ENCODE assay signal across 12 cellular contexts in genomic region chr10:14565199-14565598, GRCh38.
DNase-seq lines count a peak whose midpoint lies in the region; ATAC-seq and TF ChIP-seq lines count a peak whose summit lies in the region.
"Had no signal": no experiment of that assay in that cellular context is flagged by ENCODE, and none has a peak within 500 bp of the region (broad histone marks: within the 10 kb centered on the region; RNA-seq: fewer than 3 reads in every experiment).

No MANE protein-coding gene starts in this region.

- H3K4me1 ChIP-seq in right lobe of liver: peaks cover 0 to 84% (median 32%) of the 10 kb centered on the region in 4 donors
- H3K4me1 ChIP-seq in suprapubic skin: peaks cover 38% of the 10 kb centered on the region

- H3K9me3 ChIP-seq in right lobe of liver (no peaks in the 10 kb centered on the region), suprapubic skin (no peaks in the 10 kb centered on the region)

- H3K4me3 ChIP-seq in right lobe of liver (no peak overlapping the region), suprapubic skin (no peak overlapping the region)

- ATAC-seq in stimulated activated naive CD8-positive, alpha-beta T cell treated with anti-CD3 and anti-CD28 coated beads, Interleukin-15, Interleukin-2, amounts not matched to agents 100 U/mL and 50 U/mL, for 24 hours: no peak
- no peak for ATAC-seq in activated T-cell treated with anti-CD3 and anti-CD28 coated beads, Interleukin-2, amount 50 U/mL, for 72 hours (replicated peaks in 1 of 2)
- ATAC-seq in right lobe of liver: no peak
- no peak for ATAC-seq in HG02840 (IDR thresholded peaks at IDR 0.05; ENCODE audit: low FRiP score, unreplicated experiment)
- ATAC-seq in HG03457 (IDR thresholded peaks at IDR 0.05; ENCODE audit: unreplicated experiment): no peak
- ATAC-seq in GM19328 (IDR thresholded peaks at IDR 0.05; ENCODE audit: unreplicated experiment): no peak

- TF ChIP-seq CTCF in right lobe of liver (IDR thresholded peaks at IDR 0.05) (no peak), suprapubic skin (IDR thresholded peaks at IDR 0.05) (no peak)

- DNase-seq in stimulated activated naive CD8-positive, alpha-beta T cell treated with anti-CD3 and anti-CD28 coated beads, Interleukin-15, Interleukin-2, amounts not matched to agents 100 U/mL and 50 U/mL, for 24 hours: no peak
- DNase-seq in activated T-cell treated with anti-CD3 and anti-CD28 coated beads, Interleukin-2, amount 50 U/mL, for 72 hours: no peak
- DNase-seq in right lobe of liver (peak in 1 of 3 donors; percentile 39), suprapubic skin (ENCODE audit: low spot score in 2 of 2) (no peak)
- DNase-seq: foreskin fibroblast, NCI-H1105, NCI-H524, nucleus accumbens had no signal

- TF ChIP-seq POLR2A in right lobe of liver (IDR thresholded peaks at IDR 0.05) (no peak), suprapubic skin (IDR thresholded peaks at IDR 0.05) (no peak)

- H3K27me3 ChIP-seq in right lobe of liver (no peaks in the 10 kb centered on the region), suprapubic skin (no peaks in the 10 kb centered on the region)

- H3K27ac Mint-ChIP-seq in stimulated activated naive CD8-positive, alpha-beta T cell treated with anti-CD3 and anti-CD28 coated beads, Interleukin-15, Interleukin-2, amounts not matched to agents 100 ng/mL and 50 ng/mL, for 24 hours: peak overlapping the region; percentile 97
- peak overlapping the region; percentile 94 for H3K27ac Mint-ChIP-seq in activated T-cell treated with anti-CD3 and anti-CD28 coated beads, Interleukin-2, amount 50 U/mL, for 72 hours

- H3K27ac ChIP-seq in right lobe of liver (peak overlapping the region; percentile 60 to 92 (median 87)), suprapubic skin (no peak overlapping the region)

- no peak overlapping the region for H3K4me3 Mint-ChIP-seq in stimulated activated naive CD8-positive, alpha-beta T cell treated with anti-CD3 and anti-CD28 coated beads, Interleukin-15, Interleukin-2, amounts not matched to agents 100 ng/mL and 50 ng/mL, for 24 hours
- peak overlapping the region; percentile 70 to 88 for H3K4me3 Mint-ChIP-seq in activated T-cell treated with anti-CD3 and anti-CD28 coated beads, Interleukin-2, amount 50 U/mL, for 72 hours

- H3K9me3 Mint-ChIP-seq in stimulated activated naive CD8-positive, alpha-beta T cell treated with anti-CD3 and anti-CD28 coated beads, Interleukin-15, Interleukin-2, amounts not matched to agents 100 ng/mL and 50 ng/mL, for 24 hours: no peaks in the 10 kb centered on the region
- peaks cover 4 to 5% of the 10 kb centered on the region in 2 donors for H3K9me3 Mint-ChIP-seq in activated T-cell treated with anti-CD3 and anti-CD28 coated beads, Interleukin-2, amount 50 U/mL, for 72 hours

- no peak for TF ChIP-seq EP300 in suprapubic skin (IDR thresholded peaks at IDR 0.05)

- H3K36me3 Mint-ChIP-seq in stimulated activated naive CD8-positive, alpha-beta T cell treated with anti-CD3 and anti-CD28 coated beads, Interleukin-15, Interleukin-2, amounts not matched to agents 100 ng/mL and 50 ng/mL, for 24 hours (ENCODE audit: low read depth): peaks cover 32% of the 10 kb centered on the region
- peaks cover 17 to 33% of the 10 kb centered on the region in 2 donors for H3K36me3 Mint-ChIP-seq in activated T-cell treated with anti-CD3 and anti-CD28 coated beads, Interleukin-2, amount 50 U/mL, for 72 hours (ENCODE audit: insufficient read depth in 2 of 2)

- intact Hi-C loops in right lobe of liver (cut with DNase I): no loop called here

- 47% methylated on average over 5 of the region's 5 CpGs for WGBS in right lobe of liver (ENCODE audit: insufficient coverage, low coverage, low lambda C conversion rate, missing lambda C conversion rate)
- 79% methylated on average over 5 of the region's 5 CpGs for WGBS in suprapubic skin

- H3K27me3 Mint-ChIP-seq in stimulated activated naive CD8-positive, alpha-beta T cell treated with anti-CD3 and anti-CD28 coated beads, Interleukin-15, Interleukin-2, amounts not matched to agents 100 ng/mL and 50 ng/mL, for 24 hours: no peaks in the 10 kb centered on the region
- H3K27me3 Mint-ChIP-seq in activated T-cell treated with anti-CD3 and anti-CD28 coated beads, Interleukin-2, amount 50 U/mL, for 72 hours (ENCODE audit: low read depth): no peaks in the 10 kb centered on the region

- H3K4me1 Mint-ChIP-seq in stimulated activated naive CD8-positive, alpha-beta T cell treated with anti-CD3 and anti-CD28 coated beads, Interleukin-15, Interleukin-2, amounts not matched to agents 100 ng/mL and 50 ng/mL, for 24 hours (ENCODE audit: low read depth): peaks cover 97% of the 10 kb centered on the region
- peaks cover 100% of the 10 kb centered on the region for H3K4me1 Mint-ChIP-seq in activated T-cell treated with anti-CD3 and anti-CD28 coated beads, Interleukin-2, amount 50 U/mL, for 72 hours (ENCODE audit: low read depth)

- no peaks in the 10 kb centered on the region for H3K36me3 ChIP-seq in right lobe of liver
- H3K36me3 ChIP-seq in suprapubic skin: no peaks in the 10 kb centered on the region
